21 cellular contexts compared by ENCODE assay signal in the genomic region with DNA sequence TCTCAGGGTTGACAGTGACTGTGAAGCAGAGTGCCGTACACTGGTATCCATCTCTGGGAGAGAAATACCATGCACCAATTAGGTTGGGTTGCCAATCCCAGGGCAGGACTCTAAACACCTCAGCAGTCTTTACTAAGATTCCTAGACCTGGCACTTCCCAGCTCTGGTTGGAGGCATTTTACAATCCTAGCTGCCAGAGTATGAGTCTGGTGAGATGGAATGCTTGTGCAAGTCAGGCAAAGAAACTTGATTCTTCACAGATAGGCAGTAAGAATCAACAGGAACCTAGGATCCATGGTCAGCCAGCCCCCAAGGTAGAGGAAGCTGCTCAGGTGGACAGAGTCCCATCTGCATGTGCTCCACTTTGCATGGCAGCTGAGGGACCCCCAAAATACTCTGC. TPM values are rescaled to one million over a fixed set of nuclear protein-coding genes. Genes with fewer than 3 reads are reported as not detected.
DNase-seq lines count a peak whose midpoint lies in the region; ATAC-seq and TF ChIP-seq lines count a peak whose summit lies in the region.
"Had no signal": no experiment of that assay in that cellular context is flagged by ENCODE, and none has a peak within 500 bp of the region (broad histone marks: within the 10 kb centered on the region; RNA-seq: fewer than 3 reads in every experiment).

No MANE protein-coding gene starts in this region.

- no peak overlapping the region for H2BK120ac ChIP-seq in mesenchymal stem cell (ENCODE audit: low read depth, low read length)

- H3K79me1 ChIP-seq in mesenchymal stem cell (replicated peaks; ENCODE audit: low read length, poor library complexity, severe bottlenecking), result no peaks in the 10 kb centered on the region

- no peaks in the 10 kb centered on the region for H3K36me3 ChIP-seq in Peyer's patch
- H3K36me3 ChIP-seq in esophagus (ENCODE audit: control insufficient read depth in 2 of 2, insufficient read depth in 2 of 2, low read length in 1 of 2), result no peaks in the 10 kb centered on the region
- H3K36me3 ChIP-seq in mesenchymal stem cell (ENCODE audit: control insufficient read depth in 1 of 2, insufficient read depth in 2 of 2, low read depth in 1 of 2, low read length in 2 of 2), result no peaks in the 10 kb centered on the region
- H3K36me3 ChIP-seq: colonic mucosa had no signal

- H4K8ac ChIP-seq in mesenchymal stem cell (ENCODE audit: low read length), result no peak overlapping the region

- H3K4me3 ChIP-seq in Peyer's patch (no peak overlapping the region), esophagus (ENCODE audit: low read depth in 1 of 2, low read length in 2 of 2) (no peak overlapping the region), mesenchymal stem cell (ENCODE audit: insufficient read depth in 1 of 2, low read depth in 1 of 2, low read length in 2 of 2) (no peak overlapping the region)
- H3K4me3 ChIP-seq: colonic mucosa had no signal

- TF ChIP-seq CTCF in Peyer's patch (IDR thresholded peaks at IDR 0.05), result no peak

- H2BK5ac ChIP-seq in mesenchymal stem cell (ENCODE audit: low read depth, low read length, poor library complexity, severe bottlenecking), result no peak overlapping the region

- ATAC-seq in HG02870 (IDR thresholded peaks at IDR 0.05; ENCODE audit: unreplicated experiment), result no peak
- ATAC-seq: HCT116 had no signal

- H3K4me1 ChIP-seq in Peyer's patch (peaks cover 0 to 11% (median 0%) of the 10 kb centered on the region in 4 donors), esophagus (ENCODE audit: control insufficient read depth in 2 of 2, insufficient read depth in 2 of 2, low read length in 1 of 2) (peaks cover 0 to 12% of the 10 kb centered on the region in 2 donors), mesenchymal stem cell (ENCODE audit: control insufficient read depth, insufficient read depth, low read depth, low read length) (peaks cover 11% of the 10 kb centered on the region)
- H3K4me1 ChIP-seq: colonic mucosa had no signal

- H3K27ac ChIP-seq in Peyer's patch, result peak overlapping the region in 3 of 4 donors; percentile 26 to 77 (median 69)
- H3K27ac ChIP-seq in esophagus (ENCODE audit: low read depth in 2 of 2, low read length in 1 of 2), result peak overlapping the region; percentile 86 to 90
- peak overlapping the region; percentile 36 for H3K27ac ChIP-seq in mesenchymal stem cell (ENCODE audit: low read length, poor library complexity, severe bottlenecking)
- H3K27ac ChIP-seq: colonic mucosa, HL-60 had no signal

- H2AFZ ChIP-seq in mesenchymal stem cell (ENCODE audit: low read depth, low read length), result no peak overlapping the region

- no peak overlapping the region for H3K23ac ChIP-seq in mesenchymal stem cell (ENCODE audit: low read length in 2 of 2)

- 25 to 52% methylated on average over 1 of the region's 1 CpG for WGBS in esophagus, 2 donors
- 80% methylated on average over 1 of the region's 1 CpG for WGBS in mesenchymal stem cell

- H3K9ac ChIP-seq in mesenchymal stem cell (ENCODE audit: low read length), result no peak overlapping the region

- H3K18ac ChIP-seq in mesenchymal stem cell (ENCODE audit: low read depth in 1 of 2, low read length in 2 of 2), result no peak overlapping the region

- no peak overlapping the region for H3K14ac ChIP-seq in mesenchymal stem cell (ENCODE audit: low read length in 2 of 2)

- no peak for TF ChIP-seq POLR2A in Peyer's patch (IDR thresholded peaks at IDR 0.05)

- H4K91ac ChIP-seq in mesenchymal stem cell (ENCODE audit: low read length), result no peak overlapping the region

- DNase-seq in AG20443 (ENCODE audit: low spot score) (peak; percentile 38), Peyer's patch (no peak), mesenchymal stem cell (peak; percentile 4), EL (no peak)
- DNase-seq in activated T-cell treated with anti-CD3 and anti-CD28 coated beads, Interleukin-2, amount 50 U/mL, for 1 hour, result no peak
- no peak for DNase-seq in activated CD4-positive, alpha-beta T cell treated with anti-CD3 and anti-CD28 coated beads for 4 hours
- DNase-seq: activated naive CD8-positive, alpha-beta T cell treated with anti-CD3 and anti-CD28 coated beads, Interleukin-2, amount 10 ng/mL, durations not matched to agents 7 days and 5 days; activated T-cell treated with anti-CD3 and anti-CD28 coated beads for 4 hours; colonic mucosa; DMS53; Karpas-422; NCI-H1694; NCI-H69; T-helper 2 cell had no signal

- no peak overlapping the region for H3K4ac ChIP-seq in mesenchymal stem cell (ENCODE audit: low read depth in 1 of 2, low read length in 2 of 2)

- H3K9me3 ChIP-seq in Peyer's patch, result no peaks in the 10 kb centered on the region
- peaks cover 0 to 2% of the 10 kb centered on the region in 2 donors for H3K9me3 ChIP-seq in esophagus (ENCODE audit: control insufficient read depth in 2 of 2, insufficient read depth in 1 of 2, low read depth in 1 of 2, low read length in 1 of 2)
- no peaks in the 10 kb centered on the region for H3K9me3 ChIP-seq in mesenchymal stem cell (ENCODE audit: control insufficient read depth, low read length)
- H3K9me3 ChIP-seq: colonic mucosa had no signal

- no peak overlapping the region for H3K4me2 ChIP-seq in mesenchymal stem cell (ENCODE audit: low read length, poor library complexity, severe bottlenecking)

- no peak overlapping the region for H2AK5ac ChIP-seq in mesenchymal stem cell (ENCODE audit: low read length, severe bottlenecking)

- no peak overlapping the region for H2BK12ac ChIP-seq in mesenchymal stem cell (ENCODE audit: low read length in 2 of 2)

- no peak overlapping the region for H2BK15ac ChIP-seq in mesenchymal stem cell (ENCODE audit: low read depth, poor library complexity, severe bottlenecking)

- H3K27me3 ChIP-seq in Peyer's patch, result no peaks in the 10 kb centered on the region
- H3K27me3 ChIP-seq in esophagus (ENCODE audit: control insufficient read depth in 1 of 2, insufficient read depth in 2 of 2, low read length in 2 of 2), result no peaks in the 10 kb centered on the region
- peaks cover 0 to 5% of the 10 kb centered on the region in 2 experiments for H3K27me3 ChIP-seq in mesenchymal stem cell (ENCODE audit: control insufficient read depth in 1 of 2, insufficient read depth in 1 of 2, low read length in 2 of 2)
- H3K27me3 ChIP-seq: colonic mucosa had no signal

RNA-seq across cellular contexts. Expression of a gene that starts 6.0 kb away (rescaled TPM):
- 10 to 100 TPM in 2 of 4 donors, 1 to 10 TPM in 1, not detected in 1; 7.2 to 24.2 (median 15.0) TPM for total RNA-seq in Peyer's patch
- 1 to 10 TPM in 1 of 2 donors, under 1 TPM in 1; 0.01 to 2.9 TPM for polyA plus RNA-seq in esophagus
- not detected for polyA plus RNA-seq in mesenchymal stem cell (2013, experiment 1 of 2)
- polyA plus RNA-seq in mesenchymal stem cell (2013, experiment 2 of 2), result not detected
- total RNA-seq: activated naive CD8-positive, alpha-beta T cell treated with anti-CD3 and anti-CD28 coated beads, Interleukin-2, amount 10 ng/mL, durations not matched to agents 7 days and 5 days; mononuclear cell; omental fat pad had no signal
- polyA plus RNA-seq: BJ had no signal

RNA-seq across cellular contexts. Expression of a gene that starts 11.8 kb away (rescaled TPM):
- 10 to 100 TPM in 2 of 4 donors, 1 to 10 TPM in 1, not detected in 1; 7.5 to 12.9 (median 12.3) TPM for total RNA-seq in Peyer's patch
- 1 to 10 TPM in 1 of 2 donors, under 1 TPM in 1; 0.69 to 2.5 TPM for polyA plus RNA-seq in esophagus
- polyA plus RNA-seq in mesenchymal stem cell (2013, experiment 1 of 2), result not detected
- not detected for polyA plus RNA-seq in mesenchymal stem cell (2013, experiment 2 of 2)
- total RNA-seq: activated naive CD8-positive, alpha-beta T cell treated with anti-CD3 and anti-CD28 coated beads, Interleukin-2, amount 10 ng/mL, durations not matched to agents 7 days and 5 days; mononuclear cell; omental fat pad had no signal
- polyA plus RNA-seq: BJ had no signal

RNA-seq across cellular contexts. Expression of a gene that starts 14.0 kb away (rescaled TPM):
- total RNA-seq in Peyer's patch, result 10 to 100 TPM in 3 of 4 donors, not detected in 1; 37.7 to 57.4 (median 46.0) TPM
- 10 to 100 TPM in 1 of 2 donors, 1 to 10 TPM in 1; 4.8 to 22.4 TPM for polyA plus RNA-seq in esophagus
- polyA plus RNA-seq in mesenchymal stem cell (2013, experiment 1 of 2), result not detected
- polyA plus RNA-seq in mesenchymal stem cell (2013, experiment 2 of 2), result not detected
- total RNA-seq: activated naive CD8-positive, alpha-beta T cell treated with anti-CD3 and anti-CD28 coated beads, Interleukin-2, amount 10 ng/mL, durations not matched to agents 7 days and 5 days; mononuclear cell had no signal
- polyA plus RNA-seq: BJ had no signal

RNA-seq across cellular contexts. Expression of a gene that starts 22.1 kb away (rescaled TPM):
- total RNA-seq in Peyer's patch, result 10 to 100 TPM in 1 of 4 donors, 1 to 10 TPM in 2, not detected in 1; 5.8 to 21.7 (median 6.3) TPM
- polyA plus RNA-seq in esophagus, result 1 to 10 TPM in 1 of 2 donors, under 1 TPM in 1; 0.07 to 1.5 TPM
- polyA plus RNA-seq in mesenchymal stem cell (2013, experiment 1 of 2), result not detected
- polyA plus RNA-seq in mesenchymal stem cell (2013, experiment 2 of 2), result not detected
- total RNA-seq: activated naive CD8-positive, alpha-beta T cell treated with anti-CD3 and anti-CD28 coated beads, Interleukin-2, amount 10 ng/mL, durations not matched to agents 7 days and 5 days; mononuclear cell; omental fat pad had no signal
- polyA plus RNA-seq: BJ had no signal

RNA-seq across cellular contexts. Expression of a gene that starts 25.0 kb away (rescaled TPM):
- 10 to 100 TPM in 3 of 4 donors, 1 to 10 TPM in 1; 8.3 to 33.9 (median 25.0) TPM for total RNA-seq in Peyer's patch
- 10 to 100 TPM; 28.8 to 54.2 TPM for polyA plus RNA-seq in esophagus
- 0.01 TPM for polyA plus RNA-seq in mesenchymal stem cell (2013, experiment 1 of 2)
- not detected for polyA plus RNA-seq in mesenchymal stem cell (2013, experiment 2 of 2)
- total RNA-seq: activated naive CD8-positive, alpha-beta T cell treated with anti-CD3 and anti-CD28 coated beads, Interleukin-2, amount 10 ng/mL, durations not matched to agents 7 days and 5 days; mononuclear cell; omental fat pad had no signal
- polyA plus RNA-seq: BJ had no signal

Comparison
In these comparisons a context has a peak if more than half of its experiments do, and no peak if none do; other contexts are left out.
1. DNase-seq: peak in AG20443 (single experiment) and mesenchymal stem cell (single experiment); none in Peyer's patch (0 of 3), EL (single experiment), activated T-cell treated with anti-CD3 and anti-CD28 coated beads, Interleukin-2, amount 50 U/mL, for 1 hour (single experiment) and activated CD4-positive, alpha-beta T cell treated with anti-CD3 and anti-CD28 coated beads for 4 hours (0 of 2).
2. H3K27ac ChIP-seq: peak in every context shown above with its lines; median percentile 88 in esophagus; 69 in Peyer's patch; 36 in mesenchymal stem cell.